ENCODE assay signal across 8 cellular contexts in the genomic region with DNA sequence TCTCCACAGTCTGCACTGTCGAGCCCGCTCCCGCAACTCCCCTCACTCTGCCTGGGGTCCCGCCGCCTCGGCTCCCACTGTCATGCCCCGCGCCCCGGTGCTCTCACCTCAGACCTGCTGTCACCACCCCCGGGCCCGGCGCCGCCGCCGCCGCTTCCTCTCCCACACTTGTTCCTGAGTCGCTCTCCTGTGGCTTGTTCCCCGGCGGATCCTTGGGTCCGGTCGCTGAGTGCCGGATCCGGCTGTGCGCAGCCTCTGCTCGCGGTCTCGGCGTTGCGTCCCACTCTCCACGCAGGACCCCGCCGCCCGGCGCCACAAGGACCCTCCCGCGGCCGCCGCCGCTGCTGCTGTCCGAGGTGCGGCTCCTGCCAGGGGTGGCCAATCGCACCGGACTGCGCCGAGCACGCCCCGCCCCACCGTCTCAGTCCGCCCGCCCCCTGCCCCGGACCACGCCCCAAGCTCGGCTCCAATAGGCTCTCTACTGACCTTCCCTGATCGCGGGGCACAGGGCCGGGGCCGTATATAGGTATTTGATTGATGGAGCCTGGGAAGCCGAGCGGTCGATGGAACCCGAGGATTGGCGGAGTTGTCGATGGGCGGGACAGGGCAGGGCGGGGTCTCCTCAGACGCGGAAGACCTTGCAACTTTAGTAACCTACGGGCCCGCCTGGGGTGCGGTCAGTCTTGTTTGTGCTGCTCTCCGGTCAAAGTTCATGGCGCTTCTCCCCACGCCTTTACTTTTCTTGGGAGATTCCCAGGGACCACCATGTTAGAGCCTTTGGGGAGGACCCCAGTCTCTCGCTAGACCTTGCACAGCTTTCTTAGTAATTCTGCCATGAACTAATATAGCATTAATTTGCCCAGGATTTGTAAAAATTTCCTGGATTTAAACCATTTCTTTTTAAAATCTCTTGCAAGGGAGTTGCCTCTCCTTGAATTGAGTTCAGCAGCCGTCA. TPM values are rescaled to one million over a fixed set of nuclear protein-coding genes. Genes with fewer than 3 reads are reported as not detected.
A peak's percentile ranks its signal among the peaks of the same experiment; 100 is the strongest.
DNase-seq lines count a peak whose midpoint lies in the region; ATAC-seq and TF ChIP-seq lines count a peak whose summit lies in the region.

TAOK3 (minus strand) TSS at position 367 of the 955 bp plus-strand sequence. CDS start 117,340 bp downstream, outside the sequence.

- no peaks in the 10 kb centered on the region for H3K27me3 ChIP-seq in KMS-11 (ENCODE audit: insufficient read depth, low read depth)
- no peaks in the 10 kb centered on the region for H3K27me3 ChIP-seq in Peyer's patch
- H3K27me3 ChIP-seq in muscle layer of duodenum (ENCODE audit: low read depth, low read length) = no peaks in the 10 kb centered on the region

- peak within 1 kb of the TSS; percentile 67 for H2AFZ ChIP-seq in KMS-11 (ENCODE audit: low read depth)

- H3K9me3 ChIP-seq in Peyer's patch = no peaks in the 10 kb centered on the region
- no peaks in the 10 kb centered on the region for H3K9me3 ChIP-seq in muscle layer of duodenum (ENCODE audit: control insufficient read depth in 1 of 2, low read length in 2 of 2)

- H3K4me1 ChIP-seq in KMS-11 (ENCODE audit: low read depth, poor library complexity, severe bottlenecking) (peaks cover 7% of the 10 kb centered on the region), Peyer's patch (peaks cover 0 to 41% (median 5%) of the 10 kb centered on the region in 4 donors), muscle layer of duodenum (ENCODE audit: control insufficient read depth in 1 of 2, insufficient read depth in 2 of 2, low read length in 2 of 2) (peaks cover 11 to 44% of the 10 kb centered on the region in 2 donors)

- peak within 1 kb of the TSS; percentile 38 for H3K4me2 ChIP-seq in KMS-11

- TF ChIP-seq CTCF in KMS-11 (conservative IDR thresholded peaks at IDR 0.05; ENCODE audit: low read depth, low read length) (no peak), Peyer's patch (IDR thresholded peaks at IDR 0.05) (no peak)

- peak; percentile 76 to 83 for TF ChIP-seq POLR2A in Peyer's patch (IDR thresholded peaks at IDR 0.05)

- no peaks in the 10 kb centered on the region for H4K20me1 ChIP-seq in KMS-11 (ENCODE audit: insufficient read depth)

- peak within 1 kb of the TSS; percentile 54; the same call in 1 of the 2 replicates for H3K9ac ChIP-seq in KMS-11

- H3K4me3 ChIP-seq in KMS-11 (IDR thresholded peaks at IDR 0.05; ENCODE audit: insufficient read depth, low read depth, low read length) = no peak within 1 kb of the TSS
- H3K4me3 ChIP-seq in Peyer's patch = peak within 1 kb of the TSS; percentile 89 to 96 (median 91)
- H3K4me3 ChIP-seq in muscle layer of duodenum (ENCODE audit: low read depth in 1 of 2, low read length in 2 of 2) = peak within 1 kb of the TSS; percentile 89

- peak; percentile 98 for DNase-seq in DMS53 treated with DMSO at 0.1 percent for 48 hours (lab: John Stamatoyannopoulos, UW; ENCODE audit: unreplicated experiment)
- peak; percentile 98 to 99 (median 99) for DNase-seq in Peyer's patch
- DNase-seq in activated T-cell treated with anti-CD3 and anti-CD28 coated beads, Interleukin-2, amount 50 U/mL, for 48 hours = peak; percentile 96 to 97
- peak; percentile 95 to 98 for DNase-seq in stimulated activated CD8-positive, alpha-beta memory T cell treated with anti-CD3 and anti-CD28 coated beads, Interleukin-7, amount 100 ng/mL, for 4 hours (ENCODE audit: low read depth in 2 of 2)

- peak; percentile 72 for ATAC-seq in GM21737 (IDR thresholded peaks at IDR 0.05; ENCODE audit: unreplicated experiment)
- peak; percentile 97 for ATAC-seq in esophagus mucosa

- H3K36me3 ChIP-seq in KMS-11 (ENCODE audit: insufficient read depth) (no peaks in the 10 kb centered on the region), Peyer's patch (no peaks in the 10 kb centered on the region), muscle layer of duodenum (ENCODE audit: control insufficient read depth in 1 of 2, insufficient read depth in 2 of 2, low read length in 2 of 2) (no peaks in the 10 kb centered on the region)

- H3K79me2 ChIP-seq in KMS-11 (ENCODE audit: insufficient read depth, low read depth) = peaks cover 4% of the 10 kb centered on the region; the same call in 1 of the 2 replicates

- H3K27ac ChIP-seq in KMS-11 (peak within 1 kb of the TSS; percentile 60), Peyer's patch (peak within 1 kb of the TSS; percentile 86 to 92 (median 90)), muscle layer of duodenum (ENCODE audit: low read length) (peak within 1 kb of the TSS; percentile 84)

RNA-seq across cellular contexts. Expression of gene TAOK3, which starts in this region (rescaled TPM):
- total RNA-seq in Peyer's patch = 100 to 1,000 TPM in 1 of 4 donors, 10 to 100 TPM in 3; 91.2 to 111 (median 93.2) TPM
- total RNA-seq in esophagus mucosa = 22.8 TPM
